In the genomic region with DNA sequence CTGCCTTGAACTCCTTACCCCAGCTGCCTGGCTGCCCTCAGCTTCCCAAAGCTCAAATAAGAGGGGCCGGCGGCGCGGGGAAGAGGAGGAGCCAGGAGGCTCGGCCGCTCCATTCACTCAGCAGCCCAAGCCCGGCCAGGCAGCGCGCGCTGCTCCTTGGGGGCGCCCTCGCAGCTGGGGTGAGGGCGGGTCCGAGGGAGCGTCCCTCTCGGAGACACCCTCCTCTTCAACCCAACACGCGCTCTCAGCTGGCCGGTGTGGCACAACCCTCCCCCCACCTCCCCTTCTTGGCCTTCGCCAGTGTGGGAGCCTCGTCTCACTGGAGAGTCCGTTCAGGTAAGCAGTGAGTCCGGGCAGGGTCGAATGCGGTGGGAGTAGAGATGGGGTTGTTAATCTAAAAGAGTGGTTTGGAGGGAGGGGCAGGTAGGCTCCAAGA, we compare ENCODE assay signal across 9 cellular contexts. TPM values are rescaled to one million over a fixed set of nuclear protein-coding genes. Genes with fewer than 3 reads are reported as not detected.
DNase-seq lines count a peak whose midpoint lies in the region; ATAC-seq and TF ChIP-seq lines count a peak whose summit lies in the region.
"Had no signal": no experiment of that assay in that cellular context is flagged by ENCODE, and none has a peak within 500 bp of the region (broad histone marks: within the 10 kb centered on the region; RNA-seq: fewer than 3 reads in every experiment).

A gene (minus strand): TSS at position 29 of the 436 bp plus-strand sequence.

- H2AFZ ChIP-seq in smooth muscle cell (ENCODE audit: low read depth) (no peak within 1 kb of the TSS), PC-9 (no peak within 1 kb of the TSS)

- H3K9me3 ChIP-seq in T-helper 17 cell (ENCODE audit: control insufficient read depth, low read length, poor library complexity, severe bottlenecking) (no peaks in the 10 kb centered on the region), left ventricle myocardium inferior (replicated peaks) (no peaks in the 10 kb centered on the region), smooth muscle cell (replicated peaks; ENCODE audit: low read depth) (no peaks in the 10 kb centered on the region), PC-9 (ENCODE audit: insufficient read depth, low read depth) (no peaks in the 10 kb centered on the region)

- H3K36me3 ChIP-seq in left ventricle myocardium inferior, result no peaks in the 10 kb centered on the region
- H3K36me3 ChIP-seq in smooth muscle cell (ENCODE audit: low read depth), result no peaks in the 10 kb centered on the region
- no peaks in the 10 kb centered on the region for H3K36me3 ChIP-seq in PC-9 (ENCODE audit: low read depth)

- H3K9me3 Mint-ChIP-seq in HFFc6, result no peaks in the 10 kb centered on the region

- TF ChIP-seq CTCF in left ventricle myocardium inferior (IDR thresholded peaks at IDR 0.05; ENCODE audit: borderline replicate concordance), result no peak
- TF ChIP-seq CTCF in smooth muscle cell (IDR thresholded peaks at IDR 0.05; ENCODE audit: borderline replicate concordance, insufficient read depth, poor library complexity, severe bottlenecking), result no peak
- TF ChIP-seq CTCF in HFFc6 (IDR thresholded peaks at IDR 0.05), result no peak
- no peak for TF ChIP-seq CTCF in PC-9 (conservative IDR thresholded peaks at IDR 0.05)

- H3K36me3 Mint-ChIP-seq in T-helper 17 cell (ENCODE audit: low read depth), result peaks cover 4% of the 10 kb centered on the region
- H3K36me3 Mint-ChIP-seq in HFFc6 (ENCODE audit: low read depth), result no peaks in the 10 kb centered on the region

- H4K20me1 ChIP-seq in smooth muscle cell (ENCODE audit: low read depth) (no peaks in the 10 kb centered on the region), PC-9 (ENCODE audit: insufficient read depth) (no peaks in the 10 kb centered on the region)

- H3K4me1 ChIP-seq in left ventricle myocardium inferior (peaks cover 77% of the 10 kb centered on the region), smooth muscle cell (ENCODE audit: low read depth) (peaks cover 18% of the 10 kb centered on the region), PC-9 (replicated peaks; ENCODE audit: insufficient read depth) (no peaks in the 10 kb centered on the region)

- WGBS in smooth muscle cell (ENCODE audit: low lambda C conversion rate), result under 1% methylated on average over 15 of the region's 25 CpGs

- no peaks in the 10 kb centered on the region for H3K79me2 ChIP-seq in smooth muscle cell (ENCODE audit: low read depth)
- no peaks in the 10 kb centered on the region for H3K79me2 ChIP-seq in PC-9 (ENCODE audit: low read depth)

- H3K27ac Mint-ChIP-seq in T-helper 17 cell (peak within 1 kb of the TSS; percentile 19), HFFc6 (no peak within 1 kb of the TSS)

- DNase-seq in NCI-H748 (lab: John Stamatoyannopoulos, UW; ENCODE audit: unreplicated experiment) (peak; percentile 37), NCI-H748 treated with DMSO at 0.1 percent for 48 hours (lab: John Stamatoyannopoulos, UW) (no peak), T-helper 17 cell (no peak), left ventricle myocardium inferior (peak; percentile 66), smooth muscle cell (lab: John Stamatoyannopoulos, UW; ENCODE audit: unreplicated experiment) (no peak), HFFc6 (no peak), ACHN (no peak), PC-9 (no peak)

- CTCF ChIA-PET in PC-9 (lab: Charles Lee), result no interaction called here

- no peak within 1 kb of the TSS for H3K9ac ChIP-seq in smooth muscle cell (ENCODE audit: low read depth)

- intact Hi-C loops in left ventricle myocardium inferior (cut with micrococcal nuclease) (no loop called here), PC-9 (cut with micrococcal nuclease; ENCODE audit: unreplicated experiment) (no loop called here)

- no peaks in the 10 kb centered on the region for H3K9me2 ChIP-seq in PC-9 (ENCODE audit: insufficient read depth)

- H3K4me1 Mint-ChIP-seq in T-helper 17 cell (peaks cover 27% of the 10 kb centered on the region), HFFc6 (ENCODE audit: low read depth) (peaks cover 11% of the 10 kb centered on the region; the same call in 1 of the 2 replicates)

- no peaks in the 10 kb centered on the region for H3F3A ChIP-seq in smooth muscle cell (ENCODE audit: low read depth)
- no peaks in the 10 kb centered on the region for H3F3A ChIP-seq in PC-9 (ENCODE audit: insufficient read depth, low read depth)

- no TSS peak for BruUV-seq in PC-9 (replicated peaks; lab: Mats Ljungman, UMichigan)

- POLR2A ChIA-PET in PC-9 (lab: Charles Lee; ENCODE audit: unreplicated experiment), result no interaction called here

- peak within 1 kb of the TSS; percentile 72 for H3K4me3 ChIP-seq in left ventricle myocardium inferior
- peak within 1 kb of the TSS; percentile 26 for H3K4me3 ChIP-seq in smooth muscle cell
- no peak within 1 kb of the TSS for H3K4me3 ChIP-seq in PC-9

- H3K4me3 Mint-ChIP-seq in T-helper 17 cell (peak within 1 kb of the TSS; percentile 77), HFFc6 (no peak within 1 kb of the TSS)

- no peak for ATAC-seq in T-helper 17 cell

- H3K27me3 Mint-ChIP-seq in T-helper 17 cell (peaks cover 85% of the 10 kb centered on the region), HFFc6 (ENCODE audit: insufficient read depth) (peaks cover 80% of the 10 kb centered on the region)

- H3K27me3 ChIP-seq in left ventricle myocardium inferior (ENCODE audit: low read depth) (peaks cover 100% of the 10 kb centered on the region), smooth muscle cell (ENCODE audit: low read depth) (peaks cover 100% of the 10 kb centered on the region), PC-9 (ENCODE audit: insufficient read depth, low read depth) (peaks cover 28% of the 10 kb centered on the region)

- peak within 1 kb of the TSS; percentile 92 for H3K27ac ChIP-seq in left ventricle myocardium inferior (replicated peaks)
- no peak within 1 kb of the TSS for H3K27ac ChIP-seq in smooth muscle cell (ENCODE audit: low read depth)
- H3K27ac ChIP-seq in PC-9, result no peak within 1 kb of the TSS

- in situ Hi-C loops in ACHN (cut with HindIII; ENCODE audit: low pct_ligation_motif_present, low pct_unique_long_range_greater_than_20kb, low sequenced_read_pairs), result no loop called here

- H3K4me2 ChIP-seq in smooth muscle cell (peak within 1 kb of the TSS; percentile 74), PC-9 (no peak within 1 kb of the TSS)

RNA-seq across cellular contexts. Expression of the gene that starts here (rescaled TPM):
- total RNA-seq in T-helper 17 cell, result not detected
- 2.0 TPM for total RNA-seq in left ventricle myocardium inferior
- total RNA-seq in smooth muscle cell, result not detected in 2 replicates
- polyA plus RNA-seq in smooth muscle cell, result not detected in 2 replicates
- not detected for total RNA-seq in HFFc6 (2021; fragmentation: NEBNext Ultra II Directional; extraction: Animal tissue kit (Norgen Biotek cat#: 25700))
- total RNA-seq in PC-9 (2021), result not detected in 2 replicates
- polyA plus RNA-seq: AG04450 had no signal

Comparison
In these comparisons a context has a peak if more than half of its experiments do, and no peak if none do; other contexts are left out.
1. DNase-seq: peak in NCI-H748 (single experiment) and left ventricle myocardium inferior (single experiment); none in NCI-H748 treated with DMSO at 0.1 percent for 48 hours (single experiment), T-helper 17 cell (0 of 3), smooth muscle cell (single experiment), HFFc6 (single experiment), ACHN (single experiment) and PC-9 (0 of 2).